ENCODE assay signal across 1 cellular context in the genomic region with DNA sequence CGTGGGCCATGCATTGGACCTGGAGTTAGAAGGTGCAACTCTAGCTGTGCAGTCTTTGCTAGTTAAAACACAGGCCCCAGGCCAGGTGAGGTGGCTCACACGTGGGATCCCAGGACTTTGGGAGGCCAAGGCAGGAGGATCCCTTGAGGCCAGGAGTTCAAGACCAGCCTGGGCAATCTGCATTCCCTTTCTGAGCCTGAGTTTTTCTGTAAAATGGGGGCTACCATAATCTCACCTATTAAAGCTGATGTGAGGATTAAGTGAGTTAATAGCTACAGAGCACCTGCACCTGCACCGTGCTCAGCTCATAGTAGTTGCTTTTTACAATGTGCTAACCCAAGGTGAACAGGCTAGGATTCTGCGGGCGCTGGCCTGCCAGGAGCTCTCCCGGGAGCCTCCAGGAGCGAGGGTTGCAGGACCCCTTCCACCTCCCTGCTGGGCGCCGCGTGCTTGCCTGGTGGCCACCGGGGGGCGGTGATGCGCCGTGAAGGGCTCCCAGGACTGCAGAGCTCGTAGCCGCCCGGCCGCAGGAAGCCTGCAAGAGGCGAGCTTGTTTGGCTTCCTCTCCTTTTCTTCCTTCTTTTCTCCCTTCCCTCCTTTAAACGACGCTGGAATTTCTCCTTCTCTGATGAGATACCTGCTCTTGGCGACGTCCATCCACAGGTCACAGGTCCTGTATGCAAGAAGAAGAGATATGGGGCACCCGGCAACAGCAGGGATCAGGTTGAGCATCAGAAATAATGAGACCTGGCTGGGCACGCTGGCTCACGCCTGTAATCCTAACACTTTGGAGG.
A peak's percentile ranks its signal among the peaks of the same experiment; 100 is the strongest.
TF ChIP-seq lines count a peak whose summit lies in the region.

No MANE protein-coding gene starts in this region.

TF ChIP-seq in HEK293, 187 proteins besides CTCF, POLR2A, EP300 and RAD21 (continued from another document):
- TF ChIP-seq, protein P1, sequence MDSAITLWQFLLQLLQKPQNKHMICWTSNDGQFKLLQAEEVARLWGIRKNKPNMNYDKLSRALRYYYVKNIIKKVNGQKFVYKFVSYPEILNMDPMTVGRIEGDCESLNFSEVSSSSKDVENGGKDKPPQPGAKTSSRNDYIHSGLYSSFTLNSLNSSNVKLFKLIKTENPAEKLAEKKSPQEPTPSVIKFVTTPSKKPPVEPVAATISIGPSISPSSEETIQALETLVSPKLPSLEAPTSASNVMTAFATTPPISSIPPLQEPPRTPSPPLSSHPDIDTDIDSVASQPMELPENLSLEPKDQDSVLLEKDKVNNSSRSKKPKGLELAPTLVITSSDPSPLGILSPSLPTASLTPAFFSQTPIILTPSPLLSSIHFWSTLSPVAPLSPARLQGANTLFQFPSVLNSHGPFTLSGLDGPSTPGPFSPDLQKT (IDR thresholded peaks at IDR 0.05; ENCODE audit: borderline replicate concordance, low read depth, low read length), result no peak
- no peak for TF ChIP-seq ZNF433 (tag by site-specific recombination; IDR thresholded peaks at IDR 0.05; ENCODE audit: low read depth)
- TF ChIP-seq TRIM28 (IDR thresholded peaks at IDR 0.05; ENCODE audit: borderline replicate concordance, low read length), result no peak
- TF ChIP-seq ZNF174 (tag by site-specific recombination; IDR thresholded peaks at IDR 0.05), result no peak
- no peak for TF ChIP-seq IKZF3 (tag by site-specific recombination; IDR thresholded peaks at IDR 0.05)
- no peak for TF ChIP-seq GLIS2 (tag by site-specific recombination; IDR thresholded peaks at IDR 0.05)
- TF ChIP-seq ZNF660 (tag by site-specific recombination; IDR thresholded peaks at IDR 0.05), result 0 out of 2 replicates have a peak, but pooled peaks have one; percentile 45
- TF ChIP-seq ZNF335 (tag by site-specific recombination; conservative IDR thresholded peaks at IDR 0.05), result peak; percentile 82
- TF ChIP-seq, protein P2, sequence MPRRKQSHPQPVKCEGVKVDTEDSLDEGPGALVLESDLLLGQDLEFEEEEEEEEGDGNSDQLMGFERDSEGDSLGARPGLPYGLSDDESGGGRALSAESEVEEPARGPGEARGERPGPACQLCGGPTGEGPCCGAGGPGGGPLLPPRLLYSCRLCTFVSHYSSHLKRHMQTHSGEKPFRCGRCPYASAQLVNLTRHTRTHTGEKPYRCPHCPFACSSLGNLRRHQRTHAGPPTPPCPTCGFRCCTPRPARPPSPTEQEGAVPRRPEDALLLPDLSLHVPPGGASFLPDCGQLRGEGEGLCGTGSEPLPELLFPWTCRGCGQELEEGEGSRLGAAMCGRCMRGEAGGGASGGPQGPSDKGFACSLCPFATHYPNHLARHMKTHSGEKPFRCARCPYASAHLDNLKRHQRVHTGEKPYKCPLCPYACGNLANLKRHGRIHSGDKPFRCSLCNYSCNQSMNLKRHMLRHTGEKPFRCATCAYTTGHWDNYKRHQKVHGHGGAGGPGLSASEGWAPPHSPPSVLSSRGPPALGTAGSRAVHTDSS (tag by site-specific recombination; IDR thresholded peaks at IDR 0.05), result no peak
- no peak for TF ChIP-seq ZNF302 (tag by site-specific recombination; IDR thresholded peaks at IDR 0.05; ENCODE audit: low read depth)
- TF ChIP-seq SCRT2 (tag by site-specific recombination; IDR thresholded peaks at IDR 0.05), result no peak
- no peak for TF ChIP-seq ZNF114 (tag by site-specific recombination; IDR thresholded peaks at IDR 0.05)
- no peak for TF ChIP-seq ZNF404 (tag by site-specific recombination; IDR thresholded peaks at IDR 0.05)
- no peak for TF ChIP-seq KLF8 (tag by site-specific recombination; IDR thresholded peaks at IDR 0.05)
- TF ChIP-seq, protein P3, sequence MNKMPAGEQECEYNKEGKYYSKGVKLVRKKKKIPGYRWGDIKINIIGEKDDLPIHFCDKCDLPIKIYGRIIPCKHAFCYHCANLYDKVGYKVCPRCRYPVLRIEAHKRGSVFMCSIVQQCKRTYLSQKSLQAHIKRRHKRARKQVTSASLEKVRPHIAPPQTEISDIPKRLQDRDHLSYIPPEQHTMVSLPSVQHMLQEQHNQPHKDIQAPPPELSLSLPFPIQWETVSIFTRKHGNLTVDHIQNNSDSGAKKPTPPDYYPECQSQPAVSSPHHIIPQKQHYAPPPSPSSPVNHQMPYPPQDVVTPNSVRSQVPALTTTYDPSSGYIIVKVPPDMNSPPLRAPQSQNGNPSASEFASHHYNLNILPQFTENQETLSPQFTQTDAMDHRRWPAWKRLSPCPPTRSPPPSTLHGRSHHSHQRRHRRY (tag by site-specific recombination; IDR thresholded peaks at IDR 0.05), result no peak
- TF ChIP-seq, protein P4, sequence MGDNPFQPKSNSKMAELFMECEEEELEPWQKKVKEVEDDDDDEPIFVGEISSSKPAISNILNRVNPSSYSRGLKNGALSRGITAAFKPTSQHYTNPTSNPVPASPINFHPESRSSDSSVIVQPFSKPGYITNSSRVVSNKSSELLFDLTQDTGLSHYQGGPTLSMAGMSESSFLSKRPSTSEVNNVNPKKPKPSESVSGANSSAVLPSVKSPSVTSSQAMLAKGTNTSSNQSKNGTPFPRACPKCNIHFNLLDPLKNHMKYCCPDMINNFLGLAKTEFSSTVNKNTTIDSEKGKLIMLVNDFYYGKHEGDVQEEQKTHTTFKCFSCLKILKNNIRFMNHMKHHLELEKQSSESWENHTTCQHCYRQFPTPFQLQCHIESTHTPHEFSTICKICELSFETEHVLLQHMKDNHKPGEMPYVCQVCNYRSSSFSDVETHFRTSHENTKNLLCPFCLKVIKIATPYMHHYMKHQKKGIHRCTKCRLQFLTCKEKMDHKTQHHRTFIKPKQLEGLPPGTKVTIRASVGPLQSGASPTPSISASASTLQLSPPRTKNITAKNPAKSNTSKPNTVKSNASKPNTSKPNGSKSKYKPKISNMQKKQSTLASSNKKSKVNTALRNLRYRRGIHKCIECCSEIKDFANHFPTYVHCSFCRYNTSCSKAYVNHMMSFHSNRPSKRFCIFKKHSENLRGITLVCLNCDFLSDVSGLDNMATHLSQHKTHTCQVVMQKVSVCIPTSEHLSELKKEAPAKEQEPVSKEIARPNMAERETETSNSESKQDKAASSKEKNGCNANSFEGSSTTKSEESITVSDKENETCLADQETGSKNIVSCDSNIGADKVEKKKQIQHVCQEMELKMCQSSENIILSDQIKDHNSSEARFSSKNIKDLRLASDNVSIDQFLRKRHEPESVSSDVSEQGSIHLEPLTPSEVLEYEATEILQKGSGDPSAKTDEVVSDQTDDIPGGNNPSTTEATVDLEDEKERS (tag by site-specific recombination; IDR thresholded peaks at IDR 0.05), result no peak
- TF ChIP-seq ZNF366 (tag by site-specific recombination; conservative IDR thresholded peaks at IDR 0.05), result peak; percentile 57
- TF ChIP-seq ZIC2 (tag by site-specific recombination; IDR thresholded peaks at IDR 0.05), result peak; percentile 58
- TF ChIP-seq ZBTB17 (tag by site-specific recombination; IDR thresholded peaks at IDR 0.05), result no peak
- no peak for TF ChIP-seq ZNF521 (tag by site-specific recombination; IDR thresholded peaks at IDR 0.05)
- no peak for TF ChIP-seq HOXA7 (CRISPR knock-in tag; IDR thresholded peaks at IDR 0.05; ENCODE audit: borderline replicate concordance)
- TF ChIP-seq, protein P5, sequence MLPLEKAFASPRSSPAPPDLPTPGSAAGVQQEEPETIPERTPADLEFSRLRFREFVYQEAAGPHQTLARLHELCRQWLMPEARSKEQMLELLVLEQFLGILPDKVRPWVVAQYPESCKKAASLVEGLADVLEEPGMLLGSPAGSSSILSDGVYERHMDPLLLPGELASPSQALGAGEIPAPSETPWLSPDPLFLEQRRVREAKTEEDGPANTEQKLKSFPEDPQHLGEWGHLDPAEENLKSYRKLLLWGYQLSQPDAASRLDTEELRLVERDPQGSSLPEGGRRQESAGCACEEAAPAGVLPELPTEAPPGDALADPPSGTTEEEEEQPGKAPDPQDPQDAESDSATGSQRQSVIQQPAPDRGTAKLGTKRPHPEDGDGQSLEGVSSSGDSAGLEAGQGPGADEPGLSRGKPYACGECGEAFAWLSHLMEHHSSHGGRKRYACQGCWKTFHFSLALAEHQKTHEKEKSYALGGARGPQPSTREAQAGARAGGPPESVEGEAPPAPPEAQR (tag by site-specific recombination; IDR thresholded peaks at IDR 0.05), result no peak
- no peak for TF ChIP-seq KLF1 (tag by site-specific recombination; IDR thresholded peaks at IDR 0.05)
- no peak for TF ChIP-seq ZNF623 (tag by site-specific recombination; IDR thresholded peaks at IDR 0.05)
- no peak for TF ChIP-seq ZNF549 (tag by site-specific recombination; IDR thresholded peaks at IDR 0.05)
- TF ChIP-seq ZNF548 (tag by site-specific recombination; IDR thresholded peaks at IDR 0.05), result no peak
- peak; percentile 57 for TF ChIP-seq ZNF654 (tag by site-specific recombination; IDR thresholded peaks at IDR 0.05; ENCODE audit: low read depth)
- TF ChIP-seq, protein P6, sequence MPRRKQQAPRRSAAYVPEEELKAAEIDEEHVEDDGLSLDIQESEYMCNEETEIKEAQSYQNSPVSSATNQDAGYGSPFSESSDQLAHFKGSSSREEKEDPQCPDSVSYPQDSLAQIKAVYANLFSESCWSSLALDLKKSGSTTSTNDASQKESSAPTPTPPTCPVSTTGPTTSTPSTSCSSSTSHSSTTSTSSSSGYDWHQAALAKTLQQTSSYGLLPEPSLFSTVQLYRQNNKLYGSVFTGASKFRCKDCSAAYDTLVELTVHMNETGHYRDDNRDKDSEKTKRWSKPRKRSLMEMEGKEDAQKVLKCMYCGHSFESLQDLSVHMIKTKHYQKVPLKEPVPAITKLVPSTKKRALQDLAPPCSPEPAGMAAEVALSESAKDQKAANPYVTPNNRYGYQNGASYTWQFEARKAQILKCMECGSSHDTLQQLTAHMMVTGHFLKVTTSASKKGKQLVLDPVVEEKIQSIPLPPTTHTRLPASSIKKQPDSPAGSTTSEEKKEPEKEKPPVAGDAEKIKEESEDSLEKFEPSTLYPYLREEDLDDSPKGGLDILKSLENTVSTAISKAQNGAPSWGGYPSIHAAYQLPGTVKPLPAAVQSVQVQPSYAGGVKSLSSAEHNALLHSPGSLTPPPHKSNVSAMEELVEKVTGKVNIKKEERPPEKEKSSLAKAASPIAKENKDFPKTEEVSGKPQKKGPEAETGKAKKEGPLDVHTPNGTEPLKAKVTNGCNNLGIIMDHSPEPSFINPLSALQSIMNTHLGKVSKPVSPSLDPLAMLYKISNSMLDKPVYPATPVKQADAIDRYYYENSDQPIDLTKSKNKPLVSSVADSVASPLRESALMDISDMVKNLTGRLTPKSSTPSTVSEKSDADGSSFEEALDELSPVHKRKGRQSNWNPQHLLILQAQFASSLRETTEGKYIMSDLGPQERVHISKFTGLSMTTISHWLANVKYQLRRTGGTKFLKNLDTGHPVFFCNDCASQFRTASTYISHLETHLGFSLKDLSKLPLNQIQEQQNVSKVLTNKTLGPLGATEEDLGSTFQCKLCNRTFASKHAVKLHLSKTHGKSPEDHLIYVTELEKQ (tag by site-specific recombination; IDR thresholded peaks at IDR 0.05; ENCODE audit: borderline replicate concordance), result no peak
- no peak for TF ChIP-seq KLF16 (tag by site-specific recombination; IDR thresholded peaks at IDR 0.05)
TF ChIP-seq in HEK293: peak in this region for 10.
